ENCODE assay signal across 8 cellular contexts in genomic region chr4:55853484-55854046, GRCh38. TPM values are rescaled to one million over a fixed set of nuclear protein-coding genes. Genes with fewer than 3 reads are reported as not detected.
DNase-seq lines count a peak whose midpoint lies in the region; ATAC-seq and TF ChIP-seq lines count a peak whose summit lies in the region.

A gene with protein sequence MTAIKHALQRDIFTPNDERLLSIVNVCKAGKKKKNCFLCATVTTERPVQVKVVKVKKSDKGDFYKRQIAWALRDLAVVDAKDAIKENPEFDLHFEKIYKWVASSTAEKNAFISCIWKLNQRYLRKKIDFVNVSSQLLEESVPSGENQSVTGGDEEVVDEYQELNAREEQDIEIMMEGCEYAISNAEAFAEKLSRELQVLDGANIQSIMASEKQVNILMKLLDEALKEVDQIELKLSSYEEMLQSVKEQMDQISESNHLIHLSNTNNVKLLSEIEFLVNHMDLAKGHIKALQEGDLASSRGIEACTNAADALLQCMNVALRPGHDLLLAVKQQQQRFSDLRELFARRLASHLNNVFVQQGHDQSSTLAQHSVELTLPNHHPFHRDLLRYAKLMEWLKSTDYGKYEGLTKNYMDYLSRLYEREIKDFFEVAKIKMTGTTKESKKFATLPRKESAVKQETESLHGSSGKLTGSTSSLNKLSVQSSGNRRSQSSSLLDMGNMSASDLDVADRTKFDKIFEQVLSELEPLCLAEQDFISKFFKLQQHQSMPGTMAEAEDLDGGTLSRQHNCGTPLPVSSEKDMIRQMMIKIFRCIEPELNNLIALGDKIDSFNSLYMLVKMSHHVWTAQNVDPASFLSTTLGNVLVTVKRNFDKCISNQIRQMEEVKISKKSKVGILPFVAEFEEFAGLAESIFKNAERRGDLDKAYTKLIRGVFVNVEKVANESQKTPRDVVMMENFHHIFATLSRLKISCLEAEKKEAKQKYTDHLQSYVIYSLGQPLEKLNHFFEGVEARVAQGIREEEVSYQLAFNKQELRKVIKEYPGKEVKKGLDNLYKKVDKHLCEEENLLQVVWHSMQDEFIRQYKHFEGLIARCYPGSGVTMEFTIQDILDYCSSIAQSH (plus strand): TSS chr4:55853648. CDS start chr4:55858324, 4,676 bp downstream.

- TF ChIP-seq POLR2A in spleen (IDR thresholded peaks at IDR 0.05) = peak in 1 of 3 donors; percentile 38

- ATAC-seq in GM19023 (IDR thresholded peaks at IDR 0.05; ENCODE audit: unreplicated experiment) (peak; percentile 97), HG03280 (IDR thresholded peaks at IDR 0.05; ENCODE audit: unreplicated experiment) (peak; percentile 99)

- peaks cover 0 to 13% (median 0%) of the 10 kb centered on the region in 6 donors for H3K36me3 ChIP-seq in spleen

- intact Hi-C loops in spleen (cut with DNase I; ENCODE audit: low total_unique reads) = loop anchor here (10.0 kb wide), 1 partner anchor 91 kb away; the partner anchor contains the start of gene CEP135

- H3K9me3 ChIP-seq in spleen = peaks cover 0 to 7% (median 0%) of the 10 kb centered on the region in 8 donors

- WGBS in spleen, 5 donors = 0 to 1% (median 0%) methylated on average over 44 to 50 of the region's 50 CpGs

- DNase-seq in AG08396 (ENCODE audit: low spot score) = peak; percentile 93
- DNase-seq in NCI-H345 treated with DMSO at 0.1 percent for 48 hours (lab: John Stamatoyannopoulos, UW; ENCODE audit: unreplicated experiment) = peak; percentile 80
- peak; percentile 92 to 98 (median 96) for DNase-seq in activated CD4-positive, CD25-positive, alpha-beta regulatory T cell (lab: John Stamatoyannopoulos, UW)
- peak; percentile 93 for DNase-seq in central memory CD4-positive, alpha-beta T cell
- DNase-seq in inferior parietal cortex (ENCODE audit: extremely low spot score) = peak; percentile 99
- peak; percentile 99 for DNase-seq in spleen

- peak in 1 of 11 experiments; percentile 26 for TF ChIP-seq CTCF in spleen (IDR thresholded peaks at IDR 0.05 in 8 of 11, conservative IDR thresholded peaks at IDR 0.05 in 3 of 11)

- peak within 1 kb of the TSS; percentile 69 to 90 (median 83) for H3K4me3 ChIP-seq in spleen

- peaks cover 15 to 52% (median 27%) of the 10 kb centered on the region in 6 donors for H3K4me1 ChIP-seq in spleen

- peak within 1 kb of the TSS; percentile 73 to 91 (median 87) for H3K27ac ChIP-seq in spleen

- H3K27me3 ChIP-seq in spleen (replicated peaks in 1 of 7) = peaks cover 0 to 6% (median 0%) of the 10 kb centered on the region in 7 donors

RNA-seq across cellular contexts. Expression of the gene that starts here (rescaled TPM):
- 10 to 100 TPM; 33.1 to 52.8 (median 46.2) TPM for total RNA-seq in spleen
- polyA plus RNA-seq in spleen = 10 to 100 TPM; 15.6 to 22.3 (median 20.8) TPM

Comparison
In these comparisons a context has a peak if more than half of its experiments do, and no peak if none do; other contexts are left out.
1. Peak in every context shown above with its lines: DNase-seq, ATAC-seq, H3K4me3 ChIP-seq and H3K27ac ChIP-seq.